20 cellular contexts compared by ENCODE assay signal in the genomic region with DNA sequence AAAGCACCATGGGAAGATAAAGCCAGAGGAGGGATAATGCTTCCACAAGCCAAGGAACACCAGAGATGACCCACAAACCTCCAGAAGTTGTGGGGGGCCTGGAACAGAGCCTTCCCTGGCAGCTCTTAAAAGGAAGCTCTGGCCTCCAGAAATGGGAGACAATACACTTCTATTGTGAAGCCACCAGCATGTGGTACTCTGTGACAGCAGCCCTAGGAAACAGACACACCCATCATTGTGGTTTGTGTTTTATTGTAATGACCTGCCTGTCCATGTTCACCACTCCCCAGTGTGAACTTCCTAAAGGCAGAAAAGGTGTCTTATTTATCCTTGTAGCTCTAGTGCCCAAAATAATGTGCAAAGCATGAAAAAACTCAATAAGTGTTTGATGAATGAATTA.
DNase-seq lines count a peak whose midpoint lies in the region; ATAC-seq, FAIRE-seq and TF ChIP-seq lines count a peak whose summit lies in the region.
"Had no signal": no experiment of that assay in that cellular context is flagged by ENCODE, and none has a peak within 500 bp of the region (broad histone marks: within the 10 kb centered on the region; RNA-seq: fewer than 3 reads in every experiment).

No MANE protein-coding gene starts in this region.

- H3K4me1 ChIP-seq in DND-41 (ENCODE audit: insufficient read depth, low read length) (peaks cover 13% of the 10 kb centered on the region), spleen (peaks cover 0 to 10% (median 0%) of the 10 kb centered on the region in 6 donors), small intestine (ENCODE audit: control insufficient read depth in 2 of 2, insufficient read depth in 1 of 2, low read depth in 1 of 2, low read length in 1 of 2) (no peaks in the 10 kb centered on the region)
- H3K4me1 ChIP-seq: Caco-2, SJCRH30 had no signal

- POLR2A ChIA-PET in activated CD4-positive, alpha-beta T cell treated with anti-CD3 and anti-CD28 coated beads, Interleukin-2, amount 10 ng/mL, durations not matched to agents 7 days and 5 days (lab: Charles Lee): no interaction called here

- peaks cover 5% of the 10 kb centered on the region for H3K9me3 Mint-ChIP-seq in activated CD4-positive, alpha-beta T cell treated with anti-CD3 and anti-CD28 coated beads, Interleukin-2, amount 10 ng/mL, durations not matched to agents 7 days and 5 days

- peak; percentile 24 for DNase-seq in activated CD4-positive, alpha-beta T cell treated with anti-CD3 and anti-CD28 coated beads, Interleukin-2, amount 10 ng/mL, durations not matched to agents 7 days and 5 days
- DNase-seq in activated CD4-positive, alpha-beta T cell treated with anti-CD3 and anti-CD28 coated beads for 4 hours: no peak
- no peak for DNase-seq in DND-41
- DNase-seq in T-helper 17 cell: no peak
- DNase-seq in myocyte (ENCODE audit: low read depth): peak; percentile 6
- DNase-seq in spleen: no peak
- DNase-seq in small intestine: no peak
- DNase-seq: C1 segment of cervical spinal cord, Caco-2, DMS53, H9, IMR-90, Kasumi-1, NCI-H1105, NCI-H187, NCI-H526 treated with DMSO at 0.1 percent for 48 hours, PC-9, SJCRH30 had no signal

- CTCF ChIA-PET in activated CD4-positive, alpha-beta T cell treated with anti-CD3 and anti-CD28 coated beads, Interleukin-2, amount 10 ng/mL, durations not matched to agents 7 days and 5 days (lab: Charles Lee): no interaction called here

- H3K36me3 ChIP-seq in DND-41 (ENCODE audit: insufficient read depth, low read length) (no peaks in the 10 kb centered on the region), spleen (no peaks in the 10 kb centered on the region), small intestine (ENCODE audit: control insufficient read depth in 2 of 2, insufficient read depth in 2 of 2, low read length in 2 of 2) (no peaks in the 10 kb centered on the region)
- H3K36me3 ChIP-seq: SJCRH30 had no signal

- H3K9ac ChIP-seq in DND-41 (ENCODE audit: low read depth, low read length): no peak overlapping the region

- no peaks in the 10 kb centered on the region for H4K20me1 ChIP-seq in DND-41 (ENCODE audit: insufficient read depth, low read length)

- no peak overlapping the region for H3K27ac Mint-ChIP-seq in activated CD4-positive, alpha-beta T cell treated with anti-CD3 and anti-CD28 coated beads, Interleukin-2, amount 10 ng/mL, durations not matched to agents 7 days and 5 days
- H3K27ac Mint-ChIP-seq in T-helper 17 cell: no peak overlapping the region
- H3K27ac Mint-ChIP-seq: H9 had no signal

- H3K4me3 ChIP-seq in DND-41 (ENCODE audit: low read depth in 1 of 2, low read length in 2 of 2): no peak overlapping the region
- H3K4me3 ChIP-seq in spleen: no peak overlapping the region
- H3K4me3 ChIP-seq in small intestine (ENCODE audit: low read depth in 1 of 2, low read length in 2 of 2): no peak overlapping the region
- H3K4me3 ChIP-seq: PC-9, SJCRH30 had no signal

- intact Hi-C loops in spleen (cut with DNase I; ENCODE audit: low total_unique reads): no loop called here

- H3K27me3 ChIP-seq in DND-41 (ENCODE audit: insufficient read depth, low read length, poor library complexity): no peaks in the 10 kb centered on the region
- no peaks in the 10 kb centered on the region for H3K27me3 ChIP-seq in spleen (replicated peaks in 1 of 7)
- H3K27me3 ChIP-seq in small intestine (ENCODE audit: control insufficient read depth in 2 of 2, insufficient read depth in 2 of 2, low read length in 2 of 2): no peaks in the 10 kb centered on the region
- H3K27me3 ChIP-seq: SJCRH30 had no signal

- ATAC-seq in DND-41 (ENCODE audit: insufficient read depth, low read depth): peak; percentile 50; the same call in 1 of the 3 replicates
- peak; percentile 47 for ATAC-seq in T-helper 17 cell
- no peak for ATAC-seq in GM21786 (IDR thresholded peaks at IDR 0.05; ENCODE audit: unreplicated experiment)

- H3K36me3 Mint-ChIP-seq in activated CD4-positive, alpha-beta T cell treated with anti-CD3 and anti-CD28 coated beads, Interleukin-2, amount 10 ng/mL, durations not matched to agents 7 days and 5 days (ENCODE audit: low read depth): peaks cover 3% of the 10 kb centered on the region
- peaks cover 2% of the 10 kb centered on the region for H3K36me3 Mint-ChIP-seq in T-helper 17 cell (ENCODE audit: low read depth)

- H3K9me3 ChIP-seq in DND-41 (ENCODE audit: insufficient read depth, low read length, severe bottlenecking): no peaks in the 10 kb centered on the region
- no peaks in the 10 kb centered on the region for H3K9me3 ChIP-seq in T-helper 17 cell (ENCODE audit: control insufficient read depth, low read length, poor library complexity, severe bottlenecking)
- H3K9me3 ChIP-seq in spleen: no peaks in the 10 kb centered on the region
- no peaks in the 10 kb centered on the region for H3K9me3 ChIP-seq in small intestine (ENCODE audit: control insufficient read depth, low read depth)
- H3K9me3 ChIP-seq: Caco-2, SJCRH30 had no signal

- FAIRE-seq in small intestine (lab: Jason Lieb, UNC): no peak
- FAIRE-seq: A204.1 had no signal

- no peak overlapping the region for H3K4me2 ChIP-seq in DND-41 (ENCODE audit: insufficient read depth, low read length)
- H3K4me2 ChIP-seq: PC-9 had no signal

- H3K27ac ChIP-seq in DND-41 (ENCODE audit: low read length) (no peak overlapping the region), spleen (no peak overlapping the region), small intestine (ENCODE audit: low read depth in 1 of 2, low read length in 1 of 2) (no peak overlapping the region)
- H3K27ac ChIP-seq: PC-9, SJCRH30 had no signal

- peaks cover 3% of the 10 kb centered on the region for H3K27me3 Mint-ChIP-seq in activated CD4-positive, alpha-beta T cell treated with anti-CD3 and anti-CD28 coated beads, Interleukin-2, amount 10 ng/mL, durations not matched to agents 7 days and 5 days
- no peaks in the 10 kb centered on the region for H3K27me3 Mint-ChIP-seq in T-helper 17 cell

- no peak for TF ChIP-seq POLR2A in spleen (IDR thresholded peaks at IDR 0.05)

- no peaks in the 10 kb centered on the region for H3K4me1 Mint-ChIP-seq in activated CD4-positive, alpha-beta T cell treated with anti-CD3 and anti-CD28 coated beads, Interleukin-2, amount 10 ng/mL, durations not matched to agents 7 days and 5 days
- no peaks in the 10 kb centered on the region for H3K4me1 Mint-ChIP-seq in T-helper 17 cell

- H2AFZ ChIP-seq in DND-41 (ENCODE audit: low read depth, low read length): no peak overlapping the region
- H2AFZ ChIP-seq: PC-9 had no signal

- no peaks in the 10 kb centered on the region for H3K79me2 ChIP-seq in DND-41 (ENCODE audit: insufficient read depth, low read length)

- no peak overlapping the region for H3K4me3 Mint-ChIP-seq in activated CD4-positive, alpha-beta T cell treated with anti-CD3 and anti-CD28 coated beads, Interleukin-2, amount 10 ng/mL, durations not matched to agents 7 days and 5 days
- no peak overlapping the region for H3K4me3 Mint-ChIP-seq in T-helper 17 cell
- H3K4me3 Mint-ChIP-seq: H9 had no signal

- TF ChIP-seq CTCF in DND-41 (IDR thresholded peaks at IDR 0.05; ENCODE audit: borderline replicate concordance, extremely low read depth, low read length, poor library complexity, severe bottlenecking) (no peak), spleen (IDR thresholded peaks at IDR 0.05 in 8 of 11, conservative IDR thresholded peaks at IDR 0.05 in 3 of 11) (no peak)

Comparison
In these comparisons a context has a peak if more than half of its experiments do, and no peak if none do; other contexts are left out.
1. DNase-seq: peak in activated CD4-positive, alpha-beta T cell treated with anti-CD3 and anti-CD28 coated beads, Interleukin-2, amount 10 ng/mL, durations not matched to agents 7 days and 5 days (single experiment) and myocyte (single experiment); none in activated CD4-positive, alpha-beta T cell treated with anti-CD3 and anti-CD28 coated beads for 4 hours (0 of 2), DND-41 (single experiment), T-helper 17 cell (0 of 3), spleen (single experiment) and small intestine (single experiment).